ENCODE assay signal across 8 cellular contexts in genomic region chrX:72269671-72270251, GRCh38. TPM values are rescaled to one million over a fixed set of nuclear protein-coding genes. Genes with fewer than 3 reads are reported as not detected.
DNase-seq lines count a peak whose midpoint lies in the region; ATAC-seq and TF ChIP-seq lines count a peak whose summit lies in the region.

No MANE protein-coding gene starts in this region.

- no peaks in the 10 kb centered on the region for H3K27me3 Mint-ChIP-seq in natural killer cell treated with Interleukin-12 subunit alpha and Interleukin-12 subunit beta and Interleukin-15 and Interleukin-18, amount 100 ng/mL, for 72 hours

- in situ Hi-C loops in Panc1 (cut with HindIII; ENCODE audit: low pct_unique_long_range_greater_than_20kb, low sequenced_read_pairs): no loop called here

- H3K9me2 ChIP-seq in MM.1S (replicated peaks; ENCODE audit: insufficient read depth, low read length): no peaks in the 10 kb centered on the region

- no peak overlapping the region for H2AFZ ChIP-seq in MM.1S (ENCODE audit: low read length)

- no peak overlapping the region for H3K9ac ChIP-seq in MM.1S (ENCODE audit: low read length)

- no peaks in the 10 kb centered on the region for H3K9me3 Mint-ChIP-seq in natural killer cell treated with Interleukin-12 subunit alpha and Interleukin-12 subunit beta and Interleukin-15 and Interleukin-18, amount 100 ng/mL, for 72 hours

- H3K4me2 ChIP-seq in MM.1S (ENCODE audit: low read depth, low read length): no peak overlapping the region

- intact Hi-C loops in Panc1 (cut with micrococcal nuclease; ENCODE audit: unreplicated experiment): no loop called here
- intact Hi-C loops in ascending aorta (cut with DNase I): no loop called here

- ATAC-seq in Panc1: peak; percentile 63
- peak; percentile 56 to 68 for ATAC-seq in natural killer cell treated with Interleukin-12 subunit alpha and Interleukin-12 subunit beta and Interleukin-15 and Interleukin-18, amount 100 ng/mL, for 72 hours

- no TSS peak for BruUV-seq in Panc1 (replicated peaks; lab: Mats Ljungman, UMichigan)

- H3K4me1 ChIP-seq in Panc1 (ENCODE audit: control insufficient read depth, insufficient read depth, low read length): peaks cover 36% of the 10 kb centered on the region
- H3K4me1 ChIP-seq in ascending aorta: no peaks in the 10 kb centered on the region
- no peaks in the 10 kb centered on the region for H3K4me1 ChIP-seq in MM.1S (ENCODE audit: low read length)

- H3K9me3 ChIP-seq in Panc1 (ENCODE audit: control insufficient read depth, insufficient read depth, low read depth, low read length) (no peaks in the 10 kb centered on the region), ascending aorta (no peaks in the 10 kb centered on the region), MM.1S (replicated peaks; ENCODE audit: insufficient read depth, low read length) (no peaks in the 10 kb centered on the region)

- no peaks in the 10 kb centered on the region for H3K27me3 ChIP-seq in Panc1 (ENCODE audit: control insufficient read depth, insufficient read depth, low read length)
- no peaks in the 10 kb centered on the region for H3K27me3 ChIP-seq in ascending aorta
- H3K27me3 ChIP-seq in MM.1S (replicated peaks; ENCODE audit: insufficient read depth, low read length): no peaks in the 10 kb centered on the region

- CTCF ChIA-PET in Panc1 (lab: Charles Lee): no interaction called here

- H3K36me3 ChIP-seq in Panc1 (ENCODE audit: control insufficient read depth, insufficient read depth, low read length) (peaks cover 27% of the 10 kb centered on the region; the same call in 1 of the 2 replicates), ascending aorta (peaks cover 48 to 76% of the 10 kb centered on the region in 2 donors), MM.1S (replicated peaks; ENCODE audit: insufficient read depth, low read length) (peaks cover 26% of the 10 kb centered on the region)

- H3K4me3 Mint-ChIP-seq in natural killer cell treated with Interleukin-12 subunit alpha and Interleukin-12 subunit beta and Interleukin-15 and Interleukin-18, amount 100 ng/mL, for 72 hours: no peak overlapping the region

- peaks cover 36% of the 10 kb centered on the region for H3K36me3 Mint-ChIP-seq in natural killer cell treated with Interleukin-12 subunit alpha and Interleukin-12 subunit beta and Interleukin-15 and Interleukin-18, amount 100 ng/mL, for 72 hours

- no peak overlapping the region for H3K4me3 ChIP-seq in Panc1 (ENCODE audit: low read depth in 2 of 2, low read length in 2 of 2)
- H3K4me3 ChIP-seq in ascending aorta: no peak overlapping the region
- H3K4me3 ChIP-seq in MM.1S (ENCODE audit: low read length): no peak overlapping the region

- TF ChIP-seq CTCF in Panc1 (IDR thresholded peaks at IDR 0.05) (no peak), ascending aorta (IDR thresholded peaks at IDR 0.05) (no peak), MM.1S (IDR thresholded peaks at IDR 0.05; ENCODE audit: low read length) (no peak)

- H3K27ac ChIP-seq in Panc1 (ENCODE audit: low read length): no peak overlapping the region
- peak overlapping the region; percentile 62 to 63 for H3K27ac ChIP-seq in ascending aorta
- H3K27ac ChIP-seq in MM.1S (ENCODE audit: low read length): no peak overlapping the region

- H4K20me1 ChIP-seq in MM.1S (ENCODE audit: insufficient read depth, low read length): peaks cover 28% of the 10 kb centered on the region

- peaks cover 28 to 36% of the 10 kb centered on the region in 2 donors for H3K4me1 Mint-ChIP-seq in natural killer cell treated with Interleukin-12 subunit alpha and Interleukin-12 subunit beta and Interleukin-15 and Interleukin-18, amount 100 ng/mL, for 72 hours (ENCODE audit: low read depth in 2 of 2)

- peaks cover 30% of the 10 kb centered on the region for H3K79me2 ChIP-seq in MM.1S (ENCODE audit: low read length)

- peaks cover 59% of the 10 kb centered on the region for H3F3A ChIP-seq in MM.1S (ENCODE audit: insufficient read depth, low read length)

- H3K27ac Mint-ChIP-seq in natural killer cell treated with Interleukin-12 subunit alpha and Interleukin-12 subunit beta and Interleukin-15 and Interleukin-18, amount 100 ng/mL, for 72 hours: peak overlapping the region in 1 of 2 donors; percentile 70

- POLR2A ChIA-PET in Panc1 (lab: Charles Lee): no interaction called here

- DNase-seq in EH (ENCODE audit: low read depth) (peak; percentile 85), Panc1 (ENCODE audit: low read depth, low spot score) (no peak), ascending aorta (ENCODE audit: low spot score in 2 of 2) (no peak), 8988T (no peak), NCI-H1436 (lab: John Stamatoyannopoulos, UW) (no peak), NCI-H82 treated with DMSO at 0.1 percent for 48 hours (lab: John Stamatoyannopoulos, UW; ENCODE audit: unreplicated experiment) (no peak), MM.1S (no peak)
- DNase-seq in natural killer cell treated with Interleukin-12 subunit alpha and Interleukin-12 subunit beta and Interleukin-15 and Interleukin-18, amount 100 ng/mL, for 72 hours (ENCODE audit: low spot score): no peak

RNA-seq across cellular contexts. Expression of gene RPS4X, which starts 7.3 kb away (rescaled TPM):
- total RNA-seq in Panc1 (2021; ENCODE audit: unreplicated experiment) (704 TPM), ascending aorta (476 TPM)
- polyA plus RNA-seq in Panc1 (2012; ENCODE audit: insufficient read length): 919 TPM
- 100 to 1,000 TPM; 525 to 918 TPM for total RNA-seq in natural killer cell treated with Interleukin-12 subunit alpha and Interleukin-12 subunit beta and Interleukin-15 and Interleukin-18, amount 100 ng/mL, for 72 hours

RNA-seq across cellular contexts. Expression of gene ERCC6L, which starts 30.9 kb away (rescaled TPM):
- 17.3 TPM for total RNA-seq in Panc1 (2021; ENCODE audit: unreplicated experiment)
- 3.9 TPM for polyA plus RNA-seq in Panc1 (2012; ENCODE audit: insufficient read length)
- total RNA-seq in ascending aorta: not detected
- total RNA-seq in natural killer cell treated with Interleukin-12 subunit alpha and Interleukin-12 subunit beta and Interleukin-15 and Interleukin-18, amount 100 ng/mL, for 72 hours: 10 to 100 TPM in 1 of 2 donors, 1 to 10 TPM in 1; 6.1 to 10.8 TPM

RNA-seq across cellular contexts. Expression of gene CITED1, which starts 36.0 kb away (rescaled TPM):
- total RNA-seq in Panc1 (2021; ENCODE audit: unreplicated experiment) (0.36 TPM), ascending aorta (not detected)
- 0.75 TPM for polyA plus RNA-seq in Panc1 (2012; ENCODE audit: insufficient read length)
- total RNA-seq in natural killer cell treated with Interleukin-12 subunit alpha and Interleukin-12 subunit beta and Interleukin-15 and Interleukin-18, amount 100 ng/mL, for 72 hours: under 1 TPM in 1 of 2 donors, not detected in 1; 0.38 TPM

Comparison
In these comparisons a context has a peak if more than half of its experiments do, and no peak if none do; other contexts are left out.
1. H3K27ac ChIP-seq: peak in ascending aorta (2 of 2); none in Panc1 (single experiment) and MM.1S (single experiment).